Comparison of ENCODE assay signal across 1 cellular context in genomic region chr7:158129037-158130022, GRCh38.
TF ChIP-seq lines count a peak whose summit lies in the region.

No MANE protein-coding gene starts in this region.

TF ChIP-seq in H1, 55 proteins besides CTCF, POLR2A, EP300 and RAD21 (continued from another document):
- TF ChIP-seq PHF8 (conservative IDR thresholded peaks at IDR 0.05; ENCODE audit: low read depth, low read length) (no peak), BRCA1 (IDR thresholded peaks at IDR 0.05; ENCODE audit: low read depth, low read length) (no peak), GABPA (IDR thresholded peaks at IDR 0.05; ENCODE audit: borderline replicate concordance, insufficient read depth, low read length) (no peak), RBBP5 (IDR thresholded peaks at IDR 0.05; ENCODE audit: borderline replicate concordance, low read depth, low read length) (no peak), ZNF274 (IDR thresholded peaks at IDR 0.05; ENCODE audit: borderline replicate concordance, extremely low read depth, low read length) (no peak), SIRT6 (IDR thresholded peaks at IDR 0.05; ENCODE audit: low read length) (no peak), CREB1 (IDR thresholded peaks at IDR 0.05) (no peak), SP1 (IDR thresholded peaks at IDR 0.05; ENCODE audit: low read depth, low read length) (no peak), SAP30 (IDR thresholded peaks at IDR 0.05; ENCODE audit: insufficient read depth, insufficient replicate concordance, low read length) (no peak), SP2 (IDR thresholded peaks at IDR 0.05; ENCODE audit: low read length) (no peak), ASH2L (IDR thresholded peaks at IDR 0.05; ENCODE audit: low read length) (no peak), YY1 (IDR thresholded peaks at IDR 0.05; ENCODE audit: low read depth, low read length) (no peak), POU5F1 (IDR thresholded peaks at IDR 0.05; ENCODE audit: low read depth, low read length) (no peak), RXRA (IDR thresholded peaks at IDR 0.05; ENCODE audit: insufficient read depth, low read depth, low read length) (no peak), SP4 (IDR thresholded peaks at IDR 0.05; ENCODE audit: low read length) (no peak)
